8 cellular contexts compared by ENCODE assay signal in the genomic region with DNA sequence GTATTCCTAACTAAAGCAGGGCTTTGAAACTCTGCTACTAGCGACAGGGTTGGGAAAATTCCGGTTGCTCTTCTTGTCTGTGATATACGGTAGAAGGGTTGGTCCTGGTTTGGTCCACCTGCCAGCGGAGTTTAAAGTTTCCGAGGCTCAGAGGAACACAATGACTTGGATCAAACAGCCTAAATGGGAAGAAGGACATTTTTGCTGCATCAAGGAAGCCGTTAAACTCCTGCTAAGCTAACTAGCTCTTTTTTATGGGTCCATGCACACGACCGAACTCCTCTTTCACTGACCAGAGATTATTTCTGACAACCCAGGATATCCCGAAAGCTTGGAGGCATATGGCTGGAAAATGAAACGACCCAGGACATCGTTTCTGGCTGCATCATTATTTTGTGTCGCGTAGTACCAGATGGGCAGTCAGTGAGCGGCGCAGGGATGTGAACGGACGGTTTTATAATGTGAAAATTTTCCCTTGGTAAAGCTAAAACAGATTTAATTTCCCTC. TPM values are rescaled to one million over a fixed set of nuclear protein-coding genes. Genes with fewer than 3 reads are reported as not detected.
A peak's percentile ranks its signal among the peaks of the same experiment; 100 is the strongest.
DNase-seq lines count a peak whose midpoint lies in the region; ATAC-seq and TF ChIP-seq lines count a peak whose summit lies in the region.

A gene with protein sequence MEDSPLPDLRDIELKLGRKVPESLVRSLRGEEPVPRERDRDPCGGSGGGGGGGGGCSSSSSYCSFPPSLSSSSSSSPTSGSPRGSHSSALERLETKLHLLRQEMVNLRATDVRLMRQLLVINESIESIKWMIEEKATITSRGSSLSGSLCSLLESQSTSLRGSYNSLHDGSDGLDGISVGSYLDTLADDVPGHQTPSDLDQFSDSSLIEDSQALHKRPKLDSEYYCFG (plus strand): TSS at position 160 of the 507 bp plus-strand sequence. CDS start 696 bp downstream, outside the sequence.

- ATAC-seq in left cardiac atrium (peak; percentile 64 to 75), GM21381 (IDR thresholded peaks at IDR 0.05; ENCODE audit: unreplicated experiment) (no peak), GM21737 (IDR thresholded peaks at IDR 0.05; ENCODE audit: unreplicated experiment) (no peak)

- H2AFZ ChIP-seq in parathyroid adenoma, result peak within 1 kb of the TSS; percentile 73

- no peaks in the 10 kb centered on the region for H3K4me1 ChIP-seq in parathyroid adenoma

- DNase-seq in ELF-1 (ENCODE audit: low read depth, low spot score) (peak; percentile 64), NCI-H1694 treated with DMSO at 0.1 percent for 48 hours (lab: John Stamatoyannopoulos, UW) (peak; percentile 67), amniotic epithelial cell (ENCODE audit: low read depth) (peak; percentile 84), left cardiac atrium (peak; percentile 33), cortex of kidney (lab: John Stamatoyannopoulos, UW) (no peak)

- no peaks in the 10 kb centered on the region for H3K79me2 ChIP-seq in parathyroid adenoma

- intact Hi-C loops in left cardiac atrium (cut with DNase I), result loop anchor here in 1 of 2 donors (5.0 kb wide), 1 partner anchor 37 kb away; no protein-coding TSS in a partner anchor

- no peak within 1 kb of the TSS for H3K27ac ChIP-seq in parathyroid adenoma

- H3K9ac ChIP-seq in parathyroid adenoma, result no peak within 1 kb of the TSS

- H3K36me3 ChIP-seq in parathyroid adenoma (ENCODE audit: control insufficient read depth, insufficient read depth, low read length), result no peaks in the 10 kb centered on the region

- no peaks in the 10 kb centered on the region for H3K27me3 ChIP-seq in parathyroid adenoma (ENCODE audit: control insufficient read depth, insufficient read depth, low read length)

- TF ChIP-seq CTCF in parathyroid adenoma (IDR thresholded peaks at IDR 0.05), result no peak

- H3K9me3 ChIP-seq in parathyroid adenoma (ENCODE audit: control insufficient read depth, low read length), result no peaks in the 10 kb centered on the region

- H3K4me2 ChIP-seq in parathyroid adenoma (ENCODE audit: low read length), result peak within 1 kb of the TSS; percentile 78

- peak within 1 kb of the TSS; percentile 63 for H3K4me3 ChIP-seq in parathyroid adenoma (ENCODE audit: low read depth, low read length)

RNA-seq across cellular contexts. Expression of the gene that starts here (rescaled TPM):
- total RNA-seq in left cardiac atrium, result 1 to 10 TPM; 3.8 to 4.7 TPM

Comparison
In these comparisons a context has a peak if more than half of its experiments do, and no peak if none do; other contexts are left out.
1. ATAC-seq: peak in left cardiac atrium (2 of 2); none in GM21381 (single experiment) and GM21737 (single experiment).